In the genomic region with DNA sequence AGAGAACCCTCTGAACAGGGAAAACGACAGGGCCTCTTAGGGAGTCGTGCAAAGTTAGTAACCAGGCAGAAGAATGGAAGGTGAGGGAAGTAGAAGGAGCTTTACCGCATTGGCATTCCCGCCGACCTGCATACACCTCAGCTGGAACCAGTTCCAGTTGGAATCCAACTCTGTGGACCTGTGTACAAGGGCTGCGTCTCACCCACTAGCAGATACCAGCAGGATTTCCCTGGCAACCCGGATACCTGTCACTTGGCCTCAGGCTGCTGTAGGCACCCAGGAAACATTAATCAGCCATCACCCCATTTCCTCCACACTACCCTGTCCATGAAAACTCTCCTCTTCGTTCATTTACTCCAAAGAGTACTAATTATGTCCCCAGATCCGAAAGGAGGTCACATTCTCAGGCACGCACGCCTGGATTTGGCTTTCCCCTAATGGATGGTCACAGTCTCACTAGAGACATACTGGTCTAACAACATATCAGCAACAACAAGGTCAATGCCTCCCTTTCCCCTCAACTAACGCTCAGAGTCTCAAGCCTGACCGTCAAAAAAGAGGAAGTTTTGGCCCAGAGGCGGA, we compare ENCODE assay signal across 8 cellular contexts. TPM values are rescaled to one million over a fixed set of nuclear protein-coding genes. Genes with fewer than 3 reads are reported as not detected.
A peak's percentile ranks its signal among the peaks of the same experiment; 100 is the strongest.
DNase-seq lines count a peak whose midpoint lies in the region; ATAC-seq and TF ChIP-seq lines count a peak whose summit lies in the region.

No MANE protein-coding gene starts in this region.

- peaks cover 8 to 28% (median 22%) of the 10 kb centered on the region in 4 donors for H3K36me3 ChIP-seq in liver (ENCODE audit: control insufficient read depth in 4 of 4, insufficient read depth in 3 of 4, low read depth in 1 of 4, low read length in 3 of 4)
- H3K36me3 ChIP-seq in urinary bladder (ENCODE audit: insufficient read depth) = peaks cover 2% of the 10 kb centered on the region

- ATAC-seq in GM18505 (IDR thresholded peaks at IDR 0.05; ENCODE audit: unreplicated experiment) = no peak
- ATAC-seq in HG03196 (IDR thresholded peaks at IDR 0.05; ENCODE audit: unreplicated experiment) = no peak

- no peak for TF ChIP-seq RAD21 in liver (IDR thresholded peaks at IDR 0.05)

- H3K4me1 ChIP-seq in liver (ENCODE audit: control insufficient read depth in 4 of 4, insufficient read depth in 4 of 4, low read length in 3 of 4) (peaks cover 14 to 77% (median 62%) of the 10 kb centered on the region in 4 donors), urinary bladder (ENCODE audit: insufficient read depth) (no peaks in the 10 kb centered on the region)

- peaks cover 1% of the 10 kb centered on the region for H3K27me3 Mint-ChIP-seq in activated naive CD4-positive, alpha-beta T cell treated with anti-CD3 and anti-CD28 coated beads, Interleukin-2, amount 50 U/mL, for 24 hours
- H3K27me3 Mint-ChIP-seq in activated naive CD8-positive, alpha-beta T cell = no peaks in the 10 kb centered on the region

- H3K27ac ChIP-seq in liver (ENCODE audit: low read depth in 1 of 2, low read length in 2 of 2) (peak overlapping the region; percentile 92 to 99), urinary bladder (ENCODE audit: low read depth) (no peak overlapping the region)

- no peak for TF ChIP-seq CTCF in liver (IDR thresholded peaks at IDR 0.05; ENCODE audit: low read depth, low read length, missing input control)

- no peaks in the 10 kb centered on the region for H3K27me3 ChIP-seq in liver (ENCODE audit: control insufficient read depth in 4 of 4, insufficient read depth in 4 of 4, low read length in 3 of 4)

- no peak for DNase-seq in activated naive CD4-positive, alpha-beta T cell (lab: John Stamatoyannopoulos, UW)
- no peak for DNase-seq in mesenteric fat pad (ENCODE audit: low spot score)

- peak overlapping the region; percentile 99 for H3K27ac Mint-ChIP-seq in activated naive CD4-positive, alpha-beta T cell treated with anti-CD3 and anti-CD28 coated beads, Interleukin-2, amount 50 U/mL, for 24 hours
- H3K27ac Mint-ChIP-seq in activated naive CD8-positive, alpha-beta T cell = peak overlapping the region; percentile 96

- peak overlapping the region; percentile 57 to 97 for H3K9ac ChIP-seq in liver (ENCODE audit: low read depth in 1 of 2, low read length in 2 of 2)

- H3K4me1 Mint-ChIP-seq in activated naive CD4-positive, alpha-beta T cell treated with anti-CD3 and anti-CD28 coated beads, Interleukin-2, amount 50 U/mL, for 24 hours = peaks cover 53% of the 10 kb centered on the region
- H3K4me1 Mint-ChIP-seq in activated naive CD8-positive, alpha-beta T cell (ENCODE audit: low read depth) = peaks cover 37% of the 10 kb centered on the region

- WGBS in liver = 16% methylated on average over 14 of the region's 14 CpGs
- 35% methylated on average over 14 of the region's 14 CpGs for WGBS in urinary bladder

- no peak for TF ChIP-seq POLR2A in GM18505 (IDR thresholded peaks at IDR 0.05; ENCODE audit: borderline replicate concordance, extremely low read depth, insufficient read depth, insufficient read length)

- no peaks in the 10 kb centered on the region for H3K9me3 ChIP-seq in liver (ENCODE audit: control insufficient read depth in 4 of 4, low read length in 3 of 4)

- H3K4me3 ChIP-seq in liver (ENCODE audit: low read depth in 1 of 3, low read length in 3 of 3) (peak overlapping the region; percentile 80 to 92 (median 88)), urinary bladder (ENCODE audit: low read depth, low read length) (peak overlapping the region; percentile 83)

- H3K9me3 Mint-ChIP-seq in activated naive CD4-positive, alpha-beta T cell treated with anti-CD3 and anti-CD28 coated beads, Interleukin-2, amount 50 U/mL, for 24 hours = no peaks in the 10 kb centered on the region
- H3K9me3 Mint-ChIP-seq in activated naive CD8-positive, alpha-beta T cell (ENCODE audit: low read depth) = no peaks in the 10 kb centered on the region

- peak overlapping the region; percentile 94 for H3K4me3 Mint-ChIP-seq in activated naive CD4-positive, alpha-beta T cell treated with anti-CD3 and anti-CD28 coated beads, Interleukin-2, amount 50 U/mL, for 24 hours
- peak overlapping the region; percentile 95 for H3K4me3 Mint-ChIP-seq in activated naive CD8-positive, alpha-beta T cell

- H3K36me3 Mint-ChIP-seq in activated naive CD4-positive, alpha-beta T cell treated with anti-CD3 and anti-CD28 coated beads, Interleukin-2, amount 50 U/mL, for 24 hours = no peaks in the 10 kb centered on the region
- no peaks in the 10 kb centered on the region for H3K36me3 Mint-ChIP-seq in activated naive CD8-positive, alpha-beta T cell

TF ChIP-seq in liver, 16 proteins besides CTCF, POLR2A, EP300 and RAD21:
- no peak for TF ChIP-seq GABPA (IDR thresholded peaks at IDR 0.05 in 1 of 2, conservative IDR thresholded peaks at IDR 0.05 in 1 of 2)
- TF ChIP-seq, protein P1, sequence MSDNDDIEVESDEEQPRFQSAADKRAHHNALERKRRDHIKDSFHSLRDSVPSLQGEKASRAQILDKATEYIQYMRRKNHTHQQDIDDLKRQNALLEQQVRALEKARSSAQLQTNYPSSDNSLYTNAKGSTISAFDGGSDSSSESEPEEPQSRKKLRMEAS (IDR thresholded peaks at IDR 0.05) = peak; percentile 11
- TF ChIP-seq HNF4G (IDR thresholded peaks at IDR 0.05) = no peak
- no peak for TF ChIP-seq TAF1 (conservative IDR thresholded peaks at IDR 0.05)
TF ChIP-seq in liver: peak in this region for 1.

RNA-seq across cellular contexts. Expression of gene ARFGAP2, which starts 0.8 kb away (rescaled TPM):
- total RNA-seq in liver (100 to 1,000 TPM in 1 of 2 donors, 10 to 100 TPM in 1; 61.1 to 163 TPM), urinary bladder (77.1 TPM), mesenteric fat pad (57.0 TPM)
- polyA plus RNA-seq in liver (10 to 100 TPM; 37.3 to 44.9 TPM), urinary bladder (81.8 TPM)

RNA-seq across cellular contexts. Expression of gene PACSIN3, which starts 10.4 kb away (rescaled TPM):
- total RNA-seq in liver (10 to 100 TPM; 12.1 to 20.6 TPM), urinary bladder (14.9 TPM), mesenteric fat pad (14.9 TPM)
- polyA plus RNA-seq in liver (10 to 100 TPM; 18.7 to 23.3 TPM), urinary bladder (33.9 TPM)

RNA-seq across cellular contexts. Expression of gene DDB2, which starts 38.9 kb away (rescaled TPM):
- 1 to 10 TPM; 6.6 to 7.6 TPM for total RNA-seq in liver
- polyA plus RNA-seq in liver = 10 to 100 TPM in 1 of 2 donors, 1 to 10 TPM in 1; 10.0 to 11.9 TPM
- 11.9 TPM for total RNA-seq in urinary bladder
- polyA plus RNA-seq in urinary bladder = 23.8 TPM
- total RNA-seq in mesenteric fat pad = 21.0 TPM
